16 cellular contexts compared by ENCODE assay signal in genomic region chrX:152072236-152072635, GRCh38.
DNase-seq lines count a peak whose midpoint lies in the region; TF ChIP-seq lines count a peak whose summit lies in the region.
"Had no signal": no experiment of that assay in that cellular context is flagged by ENCODE, and none has a peak within 500 bp of the region (broad histone marks: within the 10 kb centered on the region; RNA-seq: fewer than 3 reads in every experiment).

No MANE protein-coding gene starts in this region.

- H3K9me3 ChIP-seq in CD8-positive, alpha-beta memory T cell (ENCODE audit: low read length): no peaks in the 10 kb centered on the region
- no peaks in the 10 kb centered on the region for H3K9me3 ChIP-seq in endodermal cell (ENCODE audit: control insufficient read depth, low read length)
- H3K9me3 ChIP-seq: esophagus muscularis mucosa, left ventricle myocardium inferior, Peyer's patch had no signal

- H3K27me3 ChIP-seq in CD8-positive, alpha-beta memory T cell (ENCODE audit: insufficient read depth, low read length, poor library complexity, severe bottlenecking): no peaks in the 10 kb centered on the region
- H3K27me3 ChIP-seq in endodermal cell (ENCODE audit: control insufficient read depth, insufficient read depth, low read length, poor library complexity, severe bottlenecking): no peaks in the 10 kb centered on the region
- H3K27me3 ChIP-seq: esophagus muscularis mucosa, Peyer's patch had no signal

- WGBS in endodermal cell (ENCODE audit: insufficient coverage in 1 of 2, insufficient read length in 1 of 2), 2 experiments: 92% methylated on average over 4 of the region's 4 CpGs; no CpG with 5 or more reads in 1 of the 2 experiments

- H3K9ac ChIP-seq in endodermal cell (ENCODE audit: extremely low read depth, low read length, poor library complexity, severe bottlenecking): no peak overlapping the region

- no peaks in the 10 kb centered on the region for H3K4me1 Mint-ChIP-seq in CD8-positive, alpha-beta memory T cell
- H3K4me1 Mint-ChIP-seq in endodermal cell: no peaks in the 10 kb centered on the region
- H3K4me1 Mint-ChIP-seq: brain had no signal

- H3K27ac ChIP-seq in RWPE1 (no peak overlapping the region), endodermal cell (ENCODE audit: low read depth, low read length) (no peak overlapping the region)
- no peak overlapping the region for H3K27ac ChIP-seq in CD8-positive, alpha-beta memory T cell (ENCODE audit: low read depth, low read length)
- H3K27ac ChIP-seq: esophagus muscularis mucosa, left ventricle myocardium inferior, Peyer's patch, WERI-Rb-1 had no signal

- peaks cover 0 to 3% (median 0%) of the 10 kb centered on the region in 5 donors for H3K9me3 Mint-ChIP-seq in CD8-positive, alpha-beta memory T cell
- peaks cover 43% of the 10 kb centered on the region for H3K9me3 Mint-ChIP-seq in endodermal cell

- POLR2A ChIA-PET in RWPE1 (lab: Yijun Ruan, JAX; ENCODE audit: low non-redundant PET): no interaction called here
- POLR2A ChIA-PET in CD8-positive, alpha-beta memory T cell (lab: Charles Lee): no interaction called here

- no peaks in the 10 kb centered on the region for H3K36me3 ChIP-seq in CD8-positive, alpha-beta memory T cell (ENCODE audit: insufficient read depth, low read length)
- H3K36me3 ChIP-seq in endodermal cell (ENCODE audit: control insufficient read depth, insufficient read depth, low read length): no peaks in the 10 kb centered on the region
- H3K36me3 ChIP-seq: esophagus muscularis mucosa, left ventricle myocardium inferior, Peyer's patch, WERI-Rb-1 had no signal

- H3K36me3 Mint-ChIP-seq in CD8-positive, alpha-beta memory T cell: no peaks in the 10 kb centered on the region
- no peaks in the 10 kb centered on the region for H3K36me3 Mint-ChIP-seq in endodermal cell (ENCODE audit: low read depth)
- H3K36me3 Mint-ChIP-seq: brain had no signal

- peaks cover 0 to 1% of the 10 kb centered on the region in 2 donors for H3K27me3 Mint-ChIP-seq in CD8-positive, alpha-beta memory T cell
- H3K27me3 Mint-ChIP-seq in endodermal cell (ENCODE audit: insufficient read depth): no peaks in the 10 kb centered on the region
- H3K27me3 Mint-ChIP-seq: brain had no signal

- DNase-seq in GM03348 (ENCODE audit: low spot score) (peak; percentile 31), RWPE1 (ENCODE audit: low spot score) (peak; percentile 51), epithelial cell of proximal tubule (ENCODE audit: low read depth) (peak; percentile 27), retinal pigment epithelial cell (ENCODE audit: low read depth) (peak; percentile 43), NCI-H1105 (lab: John Stamatoyannopoulos, UW) (no peak), HK-2 (ENCODE audit: unreplicated experiment) (no peak), endodermal cell (no peak)
- no peak for DNase-seq in CD8-positive, alpha-beta memory T cell
- DNase-seq: activated T-cell treated with anti-CD3 and anti-CD28 coated beads for 4 hours, KBM-7, left ventricle myocardium inferior, occipital lobe, Peyer's patch, WERI-Rb-1 had no signal

- H3K27ac Mint-ChIP-seq in CD8-positive, alpha-beta memory T cell: no peak overlapping the region
- H3K27ac Mint-ChIP-seq in endodermal cell: no peak overlapping the region
- H3K27ac Mint-ChIP-seq: brain had no signal

- H3K4me3 ChIP-seq in epithelial cell of proximal tubule (ENCODE audit: low read depth, low read length) (no peak overlapping the region), retinal pigment epithelial cell (ENCODE audit: low read length) (no peak overlapping the region), endodermal cell (ENCODE audit: low read length) (no peak overlapping the region)
- no peak overlapping the region for H3K4me3 ChIP-seq in CD8-positive, alpha-beta memory T cell (ENCODE audit: low read length)
- H3K4me3 ChIP-seq: esophagus muscularis mucosa, left ventricle myocardium inferior, Peyer's patch had no signal

- H3K4me3 Mint-ChIP-seq in CD8-positive, alpha-beta memory T cell: no peak overlapping the region
- no peak overlapping the region for H3K4me3 Mint-ChIP-seq in endodermal cell
- H3K4me3 Mint-ChIP-seq: brain had no signal

- H3K4me1 ChIP-seq in CD8-positive, alpha-beta memory T cell (ENCODE audit: insufficient read depth, low read length): no peaks in the 10 kb centered on the region
- H3K4me1 ChIP-seq in endodermal cell (ENCODE audit: control insufficient read depth, insufficient read depth, low read length): no peaks in the 10 kb centered on the region
- H3K4me1 ChIP-seq: esophagus muscularis mucosa, left ventricle myocardium inferior, Peyer's patch had no signal

- CTCF ChIA-PET in RWPE1 (lab: Yijun Ruan, JAX): interaction anchor here (0.8 kb wide), 1 partner anchor 31 kb away, joined by 3 read pairs; no protein-coding TSS in a partner anchor
- CTCF ChIA-PET in CD8-positive, alpha-beta memory T cell (lab: Charles Lee): no interaction called here

- TF ChIP-seq CTCF in RWPE1 (conservative IDR thresholded peaks at IDR 0.05; ENCODE audit: low read depth) (no peak), epithelial cell of proximal tubule (conservative IDR thresholded peaks at IDR 0.05; ENCODE audit: low read depth, low read length) (no peak), retinal pigment epithelial cell (conservative IDR thresholded peaks at IDR 0.05; ENCODE audit: low read depth, low read length) (no peak), endodermal cell (conservative IDR thresholded peaks at IDR 0.05) (no peak)

Comparison
In these comparisons a context has a peak if more than half of its experiments do, and no peak if none do; other contexts are left out.
1. DNase-seq: peak in GM03348 (single experiment), RWPE1 (single experiment), epithelial cell of proximal tubule (single experiment) and retinal pigment epithelial cell (single experiment); none in NCI-H1105 (single experiment), HK-2 (single experiment), CD8-positive, alpha-beta memory T cell (0 of 5) and endodermal cell (single experiment).